ENCODE assay signal across 12 cellular contexts in genomic region chr13:45194081-45194939, GRCh38. TPM values are rescaled to one million over a fixed set of nuclear protein-coding genes. Genes with fewer than 3 reads are reported as not detected.
DNase-seq lines count a peak whose midpoint lies in the region; ATAC-seq and TF ChIP-seq lines count a peak whose summit lies in the region.
"Had no signal": no experiment of that assay in that cellular context is flagged by ENCODE, and none has a peak within 500 bp of the region (broad histone marks: within the 10 kb centered on the region; RNA-seq: fewer than 3 reads in every experiment).

No MANE protein-coding gene starts in this region.

- TF ChIP-seq CTCF in A673 (conservative IDR thresholded peaks at IDR 0.05; ENCODE audit: low read depth, low read length) (peak; percentile 68), endothelial cell (IDR thresholded peaks at IDR 0.05; ENCODE audit: unreplicated experiment) (no peak), left lung (IDR thresholded peaks at IDR 0.05) (no peak)

- H3K27ac ChIP-seq in A673 (ENCODE audit: low read depth, low read length, poor library complexity, severe bottlenecking): no peak overlapping the region
- H3K27ac ChIP-seq in left lung: no peak overlapping the region

- intact Hi-C loops in A673 (cut with micrococcal nuclease; ENCODE audit: unreplicated experiment): loop anchor here (1.0 kb wide), 1 partner anchor 87 kb away; no protein-coding TSS in a partner anchor
- intact Hi-C loops in left lung (cut with DNase I): no loop called here
- intact Hi-C loops in activated T-helper 2 cell treated with anti-CD3 and anti-CD28 coated beads, Interferon-gamma antibody, Interleukin-2, Interleukin-4, amounts not matched to agents 10 μg/mL and 5 μg/mL and 100 μg/mL, durations not matched to agents 14 hours and 24 hours and 36 hours (cut with micrococcal nuclease): no loop called here

- POLR2A ChIA-PET in A673 (lab: Charles Lee; ENCODE audit: low non-redundant PET): no interaction called here

- no peaks in the 10 kb centered on the region for H3K27me3 ChIP-seq in A673 (replicated peaks; ENCODE audit: insufficient read depth, low read depth, low read length, poor library complexity)
- no peaks in the 10 kb centered on the region for H3K27me3 ChIP-seq in left lung
- H3K27me3 ChIP-seq: neutrophil had no signal

- no peaks in the 10 kb centered on the region for H3K9me3 Mint-ChIP-seq in endothelial cell (ENCODE audit: unreplicated experiment)
- H3K9me3 Mint-ChIP-seq in activated T-helper 2 cell treated with anti-CD3 and anti-CD28 coated beads, Interferon-gamma antibody, Interleukin-2, Interleukin-4, amounts not matched to agents 10 μg/mL and 5 μg/mL and 100 μg/mL, durations not matched to agents 14 hours and 24 hours and 36 hours: no peaks in the 10 kb centered on the region
- H3K9me3 Mint-ChIP-seq: stimulated activated naive CD8-positive, alpha-beta T cell treated with anti-CD3 and anti-CD28 coated beads, Interleukin-15, Interleukin-2, amounts not matched to agents 100 ng/mL and 50 ng/mL, for 24 hours had no signal

- no peaks in the 10 kb centered on the region for H3K27me3 Mint-ChIP-seq in endothelial cell (ENCODE audit: unreplicated experiment)
- no peaks in the 10 kb centered on the region for H3K27me3 Mint-ChIP-seq in activated T-helper 2 cell treated with anti-CD3 and anti-CD28 coated beads, Interferon-gamma antibody, Interleukin-2, Interleukin-4, amounts not matched to agents 10 μg/mL and 5 μg/mL and 100 μg/mL, durations not matched to agents 14 hours and 24 hours and 36 hours (ENCODE audit: low read depth)
- H3K27me3 Mint-ChIP-seq: B cell; stimulated activated naive CD8-positive, alpha-beta T cell treated with anti-CD3 and anti-CD28 coated beads, Interleukin-15, Interleukin-2, amounts not matched to agents 100 ng/mL and 50 ng/mL, for 24 hours had no signal

- H3K4me3 Mint-ChIP-seq in endothelial cell (ENCODE audit: unreplicated experiment): no peak overlapping the region
- H3K4me3 Mint-ChIP-seq in activated T-helper 2 cell treated with anti-CD3 and anti-CD28 coated beads, Interferon-gamma antibody, Interleukin-2, Interleukin-4, amounts not matched to agents 10 μg/mL and 5 μg/mL and 100 μg/mL, durations not matched to agents 14 hours and 24 hours and 36 hours (ENCODE audit: low read depth): no peak overlapping the region
- H3K4me3 Mint-ChIP-seq: stimulated activated naive CD8-positive, alpha-beta T cell treated with anti-CD3 and anti-CD28 coated beads, Interleukin-15, Interleukin-2, amounts not matched to agents 100 ng/mL and 50 ng/mL, for 24 hours had no signal

- no peaks in the 10 kb centered on the region for H3K36me3 Mint-ChIP-seq in endothelial cell (ENCODE audit: low read depth, unreplicated experiment)
- peaks cover 3% of the 10 kb centered on the region for H3K36me3 Mint-ChIP-seq in activated T-helper 2 cell treated with anti-CD3 and anti-CD28 coated beads, Interferon-gamma antibody, Interleukin-2, Interleukin-4, amounts not matched to agents 10 μg/mL and 5 μg/mL and 100 μg/mL, durations not matched to agents 14 hours and 24 hours and 36 hours (ENCODE audit: low read depth)

- no peaks in the 10 kb centered on the region for H3K9me3 ChIP-seq in A673 (ENCODE audit: low read depth, low read length, poor library complexity, severe bottlenecking)
- H3K9me3 ChIP-seq in left lung: no peaks in the 10 kb centered on the region
- H3K9me3 ChIP-seq: neutrophil had no signal

- no TSS peak for BruUV-seq in A673 (replicated peaks; lab: Mats Ljungman, UMichigan)

- CTCF ChIA-PET in A673 (lab: Charles Lee): no interaction called here

- no peak overlapping the region for H3K4me3 ChIP-seq in A673 (ENCODE audit: low read depth, low read length, poor library complexity, severe bottlenecking)
- H3K4me3 ChIP-seq in left lung: no peak overlapping the region

- no peak overlapping the region for H3K27ac Mint-ChIP-seq in endothelial cell (ENCODE audit: unreplicated experiment)
- no peak overlapping the region for H3K27ac Mint-ChIP-seq in activated T-helper 2 cell treated with anti-CD3 and anti-CD28 coated beads, Interferon-gamma antibody, Interleukin-2, Interleukin-4, amounts not matched to agents 10 μg/mL and 5 μg/mL and 100 μg/mL, durations not matched to agents 14 hours and 24 hours and 36 hours
- H3K27ac Mint-ChIP-seq: B cell; stimulated activated naive CD8-positive, alpha-beta T cell treated with anti-CD3 and anti-CD28 coated beads, Interleukin-15, Interleukin-2, amounts not matched to agents 100 ng/mL and 50 ng/mL, for 24 hours had no signal

- no peaks in the 10 kb centered on the region for H3K36me3 ChIP-seq in A673 (ENCODE audit: insufficient read depth, low read length, poor library complexity, severe bottlenecking)
- no peaks in the 10 kb centered on the region for H3K36me3 ChIP-seq in left lung
- H3K36me3 ChIP-seq: neutrophil had no signal

- H3K4me1 ChIP-seq in A673 (ENCODE audit: insufficient read depth, low read length, poor library complexity, severe bottlenecking) (peaks cover 22% of the 10 kb centered on the region), left lung (peaks cover 7 to 12% of the 10 kb centered on the region in 2 donors)

- DNase-seq in A673 (ENCODE audit: low spot score) (peak; percentile 58), NCI-H526 treated with DMSO at 0.1 percent for 48 hours (lab: John Stamatoyannopoulos, UW) (peak; percentile 74), endothelial cell (ENCODE audit: low spot score) (peak; percentile 26), left lung (peak in 1 of 2 donors; percentile 39), KBM-7 (no peak)
- no peak for DNase-seq in activated effector memory CD4-positive, alpha-beta T cell treated with Interleukin-2 at 50 U/mL for 16 hours
- no peak for DNase-seq in activated T-helper 2 cell treated with anti-CD3 and anti-CD28 coated beads, Interferon-gamma antibody, Interleukin-2, Interleukin-4, amounts not matched to agents 10 μg/mL and 5 μg/mL and 100 μg/mL, durations not matched to agents 14 hours and 24 hours and 36 hours (ENCODE audit: low spot score)
- DNase-seq: NCI-H2107 had no signal

- in situ Hi-C loops in KBM-7 (cut with MboI; ENCODE audit: low pct_unique_long_range_greater_than_20kb, low sequenced_read_pairs): no loop called here

- ATAC-seq in left lung (peak; percentile 41), HG03280 (IDR thresholded peaks at IDR 0.05; ENCODE audit: unreplicated experiment) (no peak)

- H3K4me1 Mint-ChIP-seq in endothelial cell (ENCODE audit: unreplicated experiment): peaks cover 22% of the 10 kb centered on the region
- peaks cover 7% of the 10 kb centered on the region for H3K4me1 Mint-ChIP-seq in activated T-helper 2 cell treated with anti-CD3 and anti-CD28 coated beads, Interferon-gamma antibody, Interleukin-2, Interleukin-4, amounts not matched to agents 10 μg/mL and 5 μg/mL and 100 μg/mL, durations not matched to agents 14 hours and 24 hours and 36 hours (ENCODE audit: low read depth)

RNA-seq across cellular contexts. Expression of gene KCTD4, which starts 6.5 kb away (rescaled TPM):
- total RNA-seq in A673 (2021) (not detected in 2 replicates), endothelial cell (ENCODE audit: unreplicated experiment) (not detected), left lung (not detected)
- not detected in 2 replicates for total RNA-seq in activated T-helper 2 cell treated with anti-CD3 and anti-CD28 coated beads, Interferon-gamma antibody, Interleukin-2, Interleukin-4, amounts not matched to agents 10 μg/mL and 5 μg/mL and 100 μg/mL, durations not matched to agents 14 hours and 24 hours and 36 hours
- total RNA-seq: B cell had no signal

Comparison
In these comparisons a context has a peak if more than half of its experiments do, and no peak if none do; other contexts are left out.
1. DNase-seq: peak in A673 (single experiment), NCI-H526 treated with DMSO at 0.1 percent for 48 hours (single experiment) and endothelial cell (single experiment); none in activated effector memory CD4-positive, alpha-beta T cell treated with Interleukin-2 at 50 U/mL for 16 hours (single experiment), activated T-helper 2 cell treated with anti-CD3 and anti-CD28 coated beads, Interferon-gamma antibody, Interleukin-2, Interleukin-4, amounts not matched to agents 10 μg/mL and 5 μg/mL and 100 μg/mL, durations not matched to agents 14 hours and 24 hours and 36 hours (single experiment) and KBM-7 (single experiment).